1 cellular context compared by ENCODE assay signal in genomic region chr2:27255187-27255586, GRCh38.
TF ChIP-seq lines count a peak whose summit lies in the region.

No MANE protein-coding gene starts in this region.

TF ChIP-seq in K562, 482 proteins besides CTCF, POLR2A, EP300 and RAD21 (continued from another document):
- peak; percentile 22; the same call in 1 of the 2 replicates for TF ChIP-seq EGR1 (conservative IDR thresholded peaks at IDR 0.05)
- TF ChIP-seq SMAD3 (CRISPR knock-in tag; conservative IDR thresholded peaks at IDR 0.05), result no peak
- no peak for TF ChIP-seq RBM15 (IDR thresholded peaks at IDR 0.05; ENCODE audit: insufficient read depth, low read length)
- no peak for TF ChIP-seq HNRNPK (IDR thresholded peaks at IDR 0.05; ENCODE audit: low read depth, low read length, poor library complexity, severe bottlenecking)
- TF ChIP-seq CEBPG (CRISPR knock-in tag; IDR thresholded peaks at IDR 0.05), result no peak
- no peak for TF ChIP-seq CEBPG (tag; conservative IDR thresholded peaks at IDR 0.05 in 1 of 2, IDR thresholded peaks at IDR 0.05 in 1 of 2)
- no peak for TF ChIP-seq HNRNPUL1 (IDR thresholded peaks at IDR 0.05; ENCODE audit: low read length)
- no peak for TF ChIP-seq ZNF354B (CRISPR knock-in tag; IDR thresholded peaks at IDR 0.05)
- no peak for TF ChIP-seq NFXL1 (CRISPR knock-in tag; IDR thresholded peaks at IDR 0.05)
- TF ChIP-seq GTF2E2 (tag; IDR thresholded peaks at IDR 0.05), result no peak
- peak; percentile 51; the same call in 1 of the 2 replicates for TF ChIP-seq KLF16 (IDR thresholded peaks at IDR 0.05)
- peak; percentile 53; the same call in 1 of the 2 replicates for TF ChIP-seq POLR2AphosphoS5 (IDR thresholded peaks at IDR 0.05; ENCODE audit: control insufficient read depth, insufficient read depth, low read depth, low read length)
- peak; percentile 77 for TF ChIP-seq DPF2 (IDR thresholded peaks at IDR 0.05)
- peak; percentile 58; the same call in 1 of the 2 replicates for TF ChIP-seq SMARCE1 (IDR thresholded peaks at IDR 0.05)
- peak; percentile 35; the same call in 1 of the 2 replicates for TF ChIP-seq BCOR (IDR thresholded peaks at IDR 0.05)
- no peak for TF ChIP-seq ZNF175 (CRISPR knock-in tag; IDR thresholded peaks at IDR 0.05; ENCODE audit: low read depth)
- no peak for TF ChIP-seq SRF (CRISPR knock-in tag; IDR thresholded peaks at IDR 0.05)
- no peak for TF ChIP-seq ZEB2 (IDR thresholded peaks at IDR 0.05)
- TF ChIP-seq NR2C1 (IDR thresholded peaks at IDR 0.05), result no peak
- no peak for TF ChIP-seq NR2C1 (tag; IDR thresholded peaks at IDR 0.05)
- peak; percentile 85; the same call in 1 of the 2 replicates for TF ChIP-seq CTBP1 (IDR thresholded peaks at IDR 0.05; ENCODE audit: borderline replicate concordance)
- no peak for TF ChIP-seq HDAC3 (IDR thresholded peaks at IDR 0.05; ENCODE audit: borderline replicate concordance, partially characterized antibody)
- no peak for TF ChIP-seq CBX3 (IDR thresholded peaks at IDR 0.05; ENCODE audit: borderline replicate concordance in 1 of 2, low read length in 2 of 2)
- TF ChIP-seq ZNF639 (CRISPR knock-in tag; conservative IDR thresholded peaks at IDR 0.05 in 1 of 2, IDR thresholded peaks at IDR 0.05 in 1 of 2), result no peak
- no peak for TF ChIP-seq KLF10 (CRISPR knock-in tag; IDR thresholded peaks at IDR 0.05)
- TF ChIP-seq ARID3A (IDR thresholded peaks at IDR 0.05; ENCODE audit: borderline replicate concordance, low read depth, low read length), result no peak
- TF ChIP-seq PML (IDR thresholded peaks at IDR 0.05; ENCODE audit: low read length), result 0 out of 2 replicates have a peak, but pooled peaks have one; percentile 23
- no peak for TF ChIP-seq FOXA1 (IDR thresholded peaks at IDR 0.05; ENCODE audit: borderline replicate concordance)
- peak; percentile 61; the same call in 1 of the 2 replicates for TF ChIP-seq ESRRA (IDR thresholded peaks at IDR 0.05; ENCODE audit: borderline replicate concordance, low read depth)
- peak; percentile 92 for TF ChIP-seq CBFA2T3 (IDR thresholded peaks at IDR 0.05)
- no peak for TF ChIP-seq SUPT5H (IDR thresholded peaks at IDR 0.05)
- peak; percentile 67 for TF ChIP-seq TFAP4 (CRISPR knock-in tag; IDR thresholded peaks at IDR 0.05; ENCODE audit: borderline replicate concordance)
- peak; percentile 64 for TF ChIP-seq NFIC (IDR thresholded peaks at IDR 0.05)
- TF ChIP-seq ZKSCAN8 (CRISPR knock-in tag; IDR thresholded peaks at IDR 0.05), result no peak
- peak; percentile 77 for TF ChIP-seq CXXC5 (CRISPR knock-in tag; IDR thresholded peaks at IDR 0.05)
- peak; percentile 68; the same call in 1 of the 2 replicates for TF ChIP-seq TEAD4 (IDR thresholded peaks at IDR 0.05; ENCODE audit: low read length)
- no peak for TF ChIP-seq TEAD4 (CRISPR knock-in tag; IDR thresholded peaks at IDR 0.05; ENCODE audit: borderline replicate concordance)
- peak; percentile 11 for TF ChIP-seq RBM25 (IDR thresholded peaks at IDR 0.05; ENCODE audit: low read depth, low read length, severe bottlenecking)
- peak; percentile 81 for TF ChIP-seq ZFP36 (IDR thresholded peaks at IDR 0.05; ENCODE audit: low read depth, low read length, partially characterized antibody)
- TF ChIP-seq CHD7 (IDR thresholded peaks at IDR 0.05; ENCODE audit: low read depth, low read length), result no peak
- 0 out of 4 replicates have a peak, but pooled peaks of 1 of the 2 experiments have one; percentile 52 for TF ChIP-seq UBTF (IDR thresholded peaks at IDR 0.05; ENCODE audit: borderline replicate concordance in 1 of 2, low read depth in 2 of 2, low read length in 2 of 2)
- no peak for TF ChIP-seq MCM7 (IDR thresholded peaks at IDR 0.05)
- TF ChIP-seq BRF2 (IDR thresholded peaks at IDR 0.05; ENCODE audit: borderline replicate concordance, insufficient read depth, insufficient read length), result no peak
- peak in 1 of 2 experiments; percentile 50; a peak in 1 of 4 replicates for TF ChIP-seq HDAC1 (IDR thresholded peaks at IDR 0.05)
